In the genomic region with DNA sequence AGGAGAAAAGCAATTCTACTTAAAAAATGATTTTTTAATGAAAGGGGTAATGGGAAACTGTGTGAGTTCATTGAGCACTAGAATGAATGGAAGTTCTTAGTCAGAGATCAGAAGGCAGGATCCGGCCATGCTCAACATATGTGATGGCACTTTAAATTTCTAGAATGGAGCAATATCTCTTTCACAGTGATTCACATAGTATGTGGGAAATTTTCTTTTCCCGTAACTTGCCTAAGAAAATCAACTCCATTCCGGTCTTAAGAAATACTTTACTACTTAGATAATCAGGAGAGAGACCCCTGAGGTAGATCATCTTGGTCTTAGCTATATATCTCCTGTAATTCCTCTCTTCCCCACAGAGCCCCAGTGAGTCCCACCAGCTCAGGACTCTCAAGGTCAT, we compare ENCODE assay signal across 1 cellular context.
TF ChIP-seq lines count a peak whose summit lies in the region.

No MANE protein-coding gene starts in this region.

TF ChIP-seq in SK-N-SH treated with all-trans-retinoic acid at 6 μM for 48 hours, 23 proteins besides CTCF, POLR2A, EP300 and RAD21 (continued from another document):
- TF ChIP-seq CREB5 (CRISPR knock-in tag; IDR thresholded peaks at IDR 0.05; ENCODE audit: low read depth), result no peak
- TF ChIP-seq OSR1 (CRISPR knock-in tag; IDR thresholded peaks at IDR 0.05), result no peak
- TF ChIP-seq PATZ1 (CRISPR knock-in tag; IDR thresholded peaks at IDR 0.05; ENCODE audit: borderline replicate concordance), result no peak
- no peak for TF ChIP-seq ARNTL (CRISPR knock-in tag; IDR thresholded peaks at IDR 0.05; ENCODE audit: borderline replicate concordance, low read depth)
